Comparison of ENCODE assay signal across 1 cellular context in the genomic region with DNA sequence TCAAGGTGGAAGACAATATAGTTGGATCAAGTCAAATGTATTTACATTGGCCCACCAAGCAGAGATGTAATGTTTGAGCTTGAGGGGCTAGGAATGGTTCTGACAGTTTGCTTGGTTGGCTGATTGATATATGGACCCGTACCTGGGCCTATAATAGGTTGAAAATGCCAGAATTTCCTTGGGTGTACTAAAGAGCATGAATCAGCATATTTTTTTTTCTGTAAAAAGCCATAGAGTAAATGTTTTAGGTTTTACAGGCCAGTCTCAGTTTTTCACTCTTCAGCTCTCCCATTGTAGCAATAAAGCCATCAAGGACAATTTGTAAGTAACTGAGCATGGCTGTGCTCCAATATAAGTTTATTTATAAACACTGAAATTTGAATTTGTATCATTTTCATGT.
A peak's percentile ranks its signal among the peaks of the same experiment; 100 is the strongest.
TF ChIP-seq lines count a peak whose summit lies in the region.

No MANE protein-coding gene starts in this region.

TF ChIP-seq in K562, 482 proteins besides CTCF, POLR2A, EP300 and RAD21 (continued from another document and continues in another):
- TF ChIP-seq MEIS2 (IDR thresholded peaks at IDR 0.05; ENCODE audit: partially characterized antibody) = peak; percentile 36
- TF ChIP-seq, protein P1, sequence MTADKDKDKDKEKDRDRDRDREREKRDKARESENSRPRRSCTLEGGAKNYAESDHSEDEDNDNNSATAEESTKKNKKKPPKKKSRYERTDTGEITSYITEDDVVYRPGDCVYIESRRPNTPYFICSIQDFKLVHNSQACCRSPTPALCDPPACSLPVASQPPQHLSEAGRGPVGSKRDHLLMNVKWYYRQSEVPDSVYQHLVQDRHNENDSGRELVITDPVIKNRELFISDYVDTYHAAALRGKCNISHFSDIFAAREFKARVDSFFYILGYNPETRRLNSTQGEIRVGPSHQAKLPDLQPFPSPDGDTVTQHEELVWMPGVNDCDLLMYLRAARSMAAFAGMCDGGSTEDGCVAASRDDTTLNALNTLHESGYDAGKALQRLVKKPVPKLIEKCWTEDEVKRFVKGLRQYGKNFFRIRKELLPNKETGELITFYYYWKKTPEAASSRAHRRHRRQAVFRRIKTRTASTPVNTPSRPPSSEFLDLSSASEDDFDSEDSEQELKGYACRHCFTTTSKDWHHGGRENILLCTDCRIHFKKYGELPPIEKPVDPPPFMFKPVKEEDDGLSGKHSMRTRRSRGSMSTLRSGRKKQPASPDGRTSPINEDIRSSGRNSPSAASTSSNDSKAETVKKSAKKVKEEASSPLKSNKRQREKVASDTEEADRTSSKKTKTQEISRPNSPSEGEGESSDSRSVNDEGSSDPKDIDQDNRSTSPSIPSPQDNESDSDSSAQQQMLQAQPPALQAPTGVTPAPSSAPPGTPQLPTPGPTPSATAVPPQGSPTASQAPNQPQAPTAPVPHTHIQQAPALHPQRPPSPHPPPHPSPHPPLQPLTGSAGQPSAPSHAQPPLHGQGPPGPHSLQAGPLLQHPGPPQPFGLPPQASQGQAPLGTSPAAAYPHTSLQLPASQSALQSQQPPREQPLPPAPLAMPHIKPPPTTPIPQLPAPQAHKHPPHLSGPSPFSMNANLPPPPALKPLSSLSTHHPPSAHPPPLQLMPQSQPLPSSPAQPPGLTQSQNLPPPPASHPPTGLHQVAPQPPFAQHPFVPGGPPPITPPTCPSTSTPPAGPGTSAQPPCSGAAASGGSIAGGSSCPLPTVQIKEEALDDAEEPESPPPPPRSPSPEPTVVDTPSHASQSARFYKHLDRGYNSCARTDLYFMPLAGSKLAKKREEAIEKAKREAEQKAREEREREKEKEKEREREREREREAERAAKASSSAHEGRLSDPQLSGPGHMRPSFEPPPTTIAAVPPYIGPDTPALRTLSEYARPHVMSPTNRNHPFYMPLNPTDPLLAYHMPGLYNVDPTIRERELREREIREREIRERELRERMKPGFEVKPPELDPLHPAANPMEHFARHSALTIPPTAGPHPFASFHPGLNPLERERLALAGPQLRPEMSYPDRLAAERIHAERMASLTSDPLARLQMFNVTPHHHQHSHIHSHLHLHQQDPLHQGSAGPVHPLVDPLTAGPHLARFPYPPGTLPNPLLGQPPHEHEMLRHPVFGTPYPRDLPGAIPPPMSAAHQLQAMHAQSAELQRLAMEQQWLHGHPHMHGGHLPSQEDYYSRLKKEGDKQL (CRISPR knock-in tag; IDR thresholded peaks at IDR 0.05; ENCODE audit: borderline replicate concordance) = no peak
- no peak for TF ChIP-seq ZNF436 (CRISPR knock-in tag; IDR thresholded peaks at IDR 0.05)
- TF ChIP-seq DACH1 (IDR thresholded peaks at IDR 0.05; ENCODE audit: partially characterized antibody) = no peak
- TF ChIP-seq ZNF696 (CRISPR knock-in tag; conservative IDR thresholded peaks at IDR 0.05) = no peak
- no peak for TF ChIP-seq ZNF583 (CRISPR knock-in tag; IDR thresholded peaks at IDR 0.05)
- TF ChIP-seq, protein P2, sequence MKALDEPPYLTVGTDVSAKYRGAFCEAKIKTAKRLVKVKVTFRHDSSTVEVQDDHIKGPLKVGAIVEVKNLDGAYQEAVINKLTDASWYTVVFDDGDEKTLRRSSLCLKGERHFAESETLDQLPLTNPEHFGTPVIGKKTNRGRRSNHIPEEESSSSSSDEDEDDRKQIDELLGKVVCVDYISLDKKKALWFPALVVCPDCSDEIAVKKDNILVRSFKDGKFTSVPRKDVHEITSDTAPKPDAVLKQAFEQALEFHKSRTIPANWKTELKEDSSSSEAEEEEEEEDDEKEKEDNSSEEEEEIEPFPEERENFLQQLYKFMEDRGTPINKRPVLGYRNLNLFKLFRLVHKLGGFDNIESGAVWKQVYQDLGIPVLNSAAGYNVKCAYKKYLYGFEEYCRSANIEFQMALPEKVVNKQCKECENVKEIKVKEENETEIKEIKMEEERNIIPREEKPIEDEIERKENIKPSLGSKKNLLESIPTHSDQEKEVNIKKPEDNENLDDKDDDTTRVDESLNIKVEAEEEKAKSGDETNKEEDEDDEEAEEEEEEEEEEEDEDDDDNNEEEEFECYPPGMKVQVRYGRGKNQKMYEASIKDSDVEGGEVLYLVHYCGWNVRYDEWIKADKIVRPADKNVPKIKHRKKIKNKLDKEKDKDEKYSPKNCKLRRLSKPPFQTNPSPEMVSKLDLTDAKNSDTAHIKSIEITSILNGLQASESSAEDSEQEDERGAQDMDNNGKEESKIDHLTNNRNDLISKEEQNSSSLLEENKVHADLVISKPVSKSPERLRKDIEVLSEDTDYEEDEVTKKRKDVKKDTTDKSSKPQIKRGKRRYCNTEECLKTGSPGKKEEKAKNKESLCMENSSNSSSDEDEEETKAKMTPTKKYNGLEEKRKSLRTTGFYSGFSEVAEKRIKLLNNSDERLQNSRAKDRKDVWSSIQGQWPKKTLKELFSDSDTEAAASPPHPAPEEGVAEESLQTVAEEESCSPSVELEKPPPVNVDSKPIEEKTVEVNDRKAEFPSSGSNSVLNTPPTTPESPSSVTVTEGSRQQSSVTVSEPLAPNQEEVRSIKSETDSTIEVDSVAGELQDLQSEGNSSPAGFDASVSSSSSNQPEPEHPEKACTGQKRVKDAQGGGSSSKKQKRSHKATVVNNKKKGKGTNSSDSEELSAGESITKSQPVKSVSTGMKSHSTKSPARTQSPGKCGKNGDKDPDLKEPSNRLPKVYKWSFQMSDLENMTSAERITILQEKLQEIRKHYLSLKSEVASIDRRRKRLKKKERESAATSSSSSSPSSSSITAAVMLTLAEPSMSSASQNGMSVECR (CRISPR knock-in tag; IDR thresholded peaks at IDR 0.05) = no peak
- TF ChIP-seq ZNF174 (CRISPR knock-in tag; IDR thresholded peaks at IDR 0.05) = no peak
- no peak for TF ChIP-seq MIER1 (IDR thresholded peaks at IDR 0.05; ENCODE audit: low read depth)
- TF ChIP-seq TBP (optimal IDR thresholded peaks at IDR 0.05; ENCODE audit: low read depth, low read length) = no peak
- no peak for TF ChIP-seq BCOR (IDR thresholded peaks at IDR 0.05)
- TF ChIP-seq CEBPG (CRISPR knock-in tag; IDR thresholded peaks at IDR 0.05) = no peak
- TF ChIP-seq CEBPG (tag; conservative IDR thresholded peaks at IDR 0.05 in 1 of 2, IDR thresholded peaks at IDR 0.05 in 1 of 2) = no peak
- peak; percentile 94 for TF ChIP-seq MAFG (tag; conservative IDR thresholded peaks at IDR 0.05)
- no peak for TF ChIP-seq SAP30 (IDR thresholded peaks at IDR 0.05; ENCODE audit: borderline replicate concordance, insufficient read depth, low read depth, low read length, poor library complexity, severe bottlenecking)
- no peak for TF ChIP-seq HMG20A (CRISPR knock-in tag; conservative IDR thresholded peaks at IDR 0.05)
- TF ChIP-seq CBFA2T3 (IDR thresholded peaks at IDR 0.05) = no peak
- no peak for TF ChIP-seq SREBF2 (CRISPR knock-in tag; IDR thresholded peaks at IDR 0.05)
- no peak for TF ChIP-seq ZNF766 (CRISPR knock-in tag; conservative IDR thresholded peaks at IDR 0.05)
- no peak for TF ChIP-seq ZKSCAN8 (CRISPR knock-in tag; IDR thresholded peaks at IDR 0.05)
- TF ChIP-seq NR2C1 (IDR thresholded peaks at IDR 0.05) = no peak
- TF ChIP-seq NR2C1 (tag; IDR thresholded peaks at IDR 0.05) = no peak
- no peak for TF ChIP-seq KAT8 (IDR thresholded peaks at IDR 0.05; ENCODE audit: low read depth)
- TF ChIP-seq ZSCAN32 (CRISPR knock-in tag; IDR thresholded peaks at IDR 0.05) = no peak
- TF ChIP-seq ELF1 (tag; IDR thresholded peaks at IDR 0.05) = no peak
- TF ChIP-seq, protein P3, sequence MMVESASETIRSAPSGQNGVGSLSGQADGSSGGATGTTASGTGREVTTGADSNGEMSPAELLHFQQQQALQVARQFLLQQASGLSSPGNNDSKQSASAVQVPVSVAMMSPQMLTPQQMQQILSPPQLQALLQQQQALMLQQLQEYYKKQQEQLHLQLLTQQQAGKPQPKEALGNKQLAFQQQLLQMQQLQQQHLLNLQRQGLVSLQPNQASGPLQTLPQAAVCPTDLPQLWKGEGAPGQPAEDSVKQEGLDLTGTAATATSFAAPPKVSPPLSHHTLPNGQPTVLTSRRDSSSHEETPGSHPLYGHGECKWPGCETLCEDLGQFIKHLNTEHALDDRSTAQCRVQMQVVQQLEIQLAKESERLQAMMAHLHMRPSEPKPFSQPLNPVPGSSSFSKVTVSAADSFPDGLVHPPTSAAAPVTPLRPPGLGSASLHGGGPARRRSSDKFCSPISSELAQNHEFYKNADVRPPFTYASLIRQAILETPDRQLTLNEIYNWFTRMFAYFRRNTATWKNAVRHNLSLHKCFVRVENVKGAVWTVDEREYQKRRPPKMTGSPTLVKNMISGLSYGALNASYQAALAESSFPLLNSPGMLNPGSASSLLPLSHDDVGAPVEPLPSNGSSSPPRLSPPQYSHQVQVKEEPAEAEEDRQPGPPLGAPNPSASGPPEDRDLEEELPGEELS (CRISPR knock-in tag; IDR thresholded peaks at IDR 0.05; ENCODE audit: borderline replicate concordance) = no peak
- no peak for TF ChIP-seq KLF13 (tag; IDR thresholded peaks at IDR 0.05; ENCODE audit: borderline replicate concordance, low read depth)
- TF ChIP-seq SMARCA4 (IDR thresholded peaks at IDR 0.05) = 0 out of 2 replicates have a peak, but pooled peaks have one; percentile 21
- TF ChIP-seq NFE2L1 (tag; IDR thresholded peaks at IDR 0.05; ENCODE audit: borderline replicate concordance, low read depth) = peak; percentile 62
- peak; percentile 78 for TF ChIP-seq NFE2 (IDR thresholded peaks at IDR 0.05; ENCODE audit: low read depth)
- no peak for TF ChIP-seq RFX1 (IDR thresholded peaks at IDR 0.05)
- TF ChIP-seq ETS2 (tag; IDR thresholded peaks at IDR 0.05; ENCODE audit: borderline replicate concordance, poor library complexity, severe bottlenecking) = no peak
- TF ChIP-seq, protein P4, sequence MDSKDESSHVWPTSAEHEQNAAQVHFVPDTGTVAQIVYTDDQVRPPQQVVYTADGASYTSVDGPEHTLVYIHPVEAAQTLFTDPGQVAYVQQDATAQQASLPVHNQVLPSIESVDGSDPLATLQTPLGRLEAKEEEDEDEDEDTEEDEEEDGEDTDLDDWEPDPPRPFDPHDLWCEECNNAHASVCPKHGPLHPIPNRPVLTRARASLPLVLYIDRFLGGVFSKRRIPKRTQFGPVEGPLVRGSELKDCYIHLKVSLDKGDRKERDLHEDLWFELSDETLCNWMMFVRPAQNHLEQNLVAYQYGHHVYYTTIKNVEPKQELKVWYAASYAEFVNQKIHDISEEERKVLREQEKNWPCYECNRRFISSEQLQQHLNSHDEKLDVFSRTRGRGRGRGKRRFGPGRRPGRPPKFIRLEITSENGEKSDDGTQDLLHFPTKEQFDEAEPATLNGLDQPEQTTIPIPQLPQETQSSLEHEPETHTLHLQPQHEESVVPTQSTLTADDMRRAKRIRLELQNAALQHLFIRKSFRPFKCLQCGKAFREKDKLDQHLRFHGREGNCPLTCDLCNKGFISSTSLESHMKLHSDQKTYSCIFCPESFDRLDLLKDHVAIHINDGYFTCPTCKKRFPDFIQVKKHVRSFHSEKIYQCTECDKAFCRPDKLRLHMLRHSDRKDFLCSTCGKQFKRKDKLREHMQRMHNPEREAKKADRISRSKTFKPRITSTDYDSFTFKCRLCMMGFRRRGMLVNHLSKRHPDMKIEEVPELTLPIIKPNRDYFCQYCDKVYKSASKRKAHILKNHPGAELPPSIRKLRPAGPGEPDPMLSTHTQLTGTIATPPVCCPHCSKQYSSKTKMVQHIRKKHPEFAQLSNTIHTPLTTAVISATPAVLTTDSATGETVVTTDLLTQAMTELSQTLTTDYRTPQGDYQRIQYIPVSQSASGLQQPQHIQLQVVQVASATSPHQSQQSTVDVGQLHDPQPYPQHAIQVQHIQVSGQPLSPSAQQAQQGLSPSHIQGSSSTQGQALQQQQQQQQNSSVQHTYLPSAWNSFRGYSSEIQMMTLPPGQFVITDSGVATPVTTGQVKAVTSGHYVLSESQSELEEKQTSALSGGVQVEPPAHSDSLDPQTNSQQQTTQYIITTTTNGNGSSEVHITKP (IDR thresholded peaks at IDR 0.05; ENCODE audit: partially characterized antibody) = no peak
- no peak for TF ChIP-seq CHD2 (IDR thresholded peaks at IDR 0.05; ENCODE audit: low read depth, low read length)
- peak; percentile 95 for TF ChIP-seq C11orf30 (IDR thresholded peaks at IDR 0.05; ENCODE audit: low read depth)
- TF ChIP-seq EP400 (IDR thresholded peaks at IDR 0.05) = no peak
- TF ChIP-seq, protein P5, sequence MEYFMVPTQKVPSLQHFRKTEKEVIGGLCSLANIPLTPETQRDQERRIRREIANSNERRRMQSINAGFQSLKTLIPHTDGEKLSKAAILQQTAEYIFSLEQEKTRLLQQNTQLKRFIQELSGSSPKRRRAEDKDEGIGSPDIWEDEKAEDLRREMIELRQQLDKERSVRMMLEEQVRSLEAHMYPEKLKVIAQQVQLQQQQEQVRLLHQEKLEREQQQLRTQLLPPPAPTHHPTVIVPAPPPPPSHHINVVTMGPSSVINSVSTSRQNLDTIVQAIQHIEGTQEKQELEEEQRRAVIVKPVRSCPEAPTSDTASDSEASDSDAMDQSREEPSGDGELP (CRISPR knock-in tag; IDR thresholded peaks at IDR 0.05; ENCODE audit: borderline replicate concordance) = no peak
- TF ChIP-seq MEF2A (IDR thresholded peaks at IDR 0.05; ENCODE audit: control insufficient read depth, low read depth, low read length) = no peak
- TF ChIP-seq NR3C1 (CRISPR knock-in tag; IDR thresholded peaks at IDR 0.05) = no peak
- TF ChIP-seq, protein P6, sequence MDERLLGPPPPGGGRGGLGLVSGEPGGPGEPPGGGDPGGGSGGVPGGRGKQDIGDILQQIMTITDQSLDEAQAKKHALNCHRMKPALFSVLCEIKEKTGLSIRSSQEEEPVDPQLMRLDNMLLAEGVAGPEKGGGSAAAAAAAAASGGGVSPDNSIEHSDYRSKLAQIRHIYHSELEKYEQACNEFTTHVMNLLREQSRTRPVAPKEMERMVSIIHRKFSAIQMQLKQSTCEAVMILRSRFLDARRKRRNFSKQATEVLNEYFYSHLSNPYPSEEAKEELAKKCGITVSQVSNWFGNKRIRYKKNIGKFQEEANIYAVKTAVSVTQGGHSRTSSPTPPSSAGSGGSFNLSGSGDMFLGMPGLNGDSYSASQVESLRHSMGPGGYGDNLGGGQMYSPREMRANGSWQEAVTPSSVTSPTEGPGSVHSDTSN (CRISPR knock-in tag; IDR thresholded peaks at IDR 0.05; ENCODE audit: low read depth) = no peak
- TF ChIP-seq, protein P6 (tag; conservative IDR thresholded peaks at IDR 0.05; ENCODE audit: low read depth) = no peak
- TF ChIP-seq JUND (IDR thresholded peaks at IDR 0.05; ENCODE audit: borderline replicate concordance, low read depth, low read length) = no peak
- no peak for TF ChIP-seq JUND (tag; IDR thresholded peaks at IDR 0.05; ENCODE audit: borderline replicate concordance, low read depth, low read length)
- TF ChIP-seq TRIM28 (IDR thresholded peaks at IDR 0.05) = no peak
- no peak for TF ChIP-seq XRCC5 (IDR thresholded peaks at IDR 0.05; ENCODE audit: low read depth, low read length)
- TF ChIP-seq SLC30A9 (CRISPR knock-in tag; IDR thresholded peaks at IDR 0.05) = no peak
- peak; percentile 91 for TF ChIP-seq MAFF (IDR thresholded peaks at IDR 0.05; ENCODE audit: low read length)
- TF ChIP-seq COPS2 (conservative IDR thresholded peaks at IDR 0.05) = no peak
- TF ChIP-seq NBN (IDR thresholded peaks at IDR 0.05; ENCODE audit: low read depth) = no peak
- no peak for TF ChIP-seq FOXK2 (conservative IDR thresholded peaks at IDR 0.05 in 1 of 2, IDR thresholded peaks at IDR 0.05 in 1 of 2; ENCODE audit: low read depth in 2 of 2)
